ENCODE assay signal across 8 cellular contexts in the genomic region with DNA sequence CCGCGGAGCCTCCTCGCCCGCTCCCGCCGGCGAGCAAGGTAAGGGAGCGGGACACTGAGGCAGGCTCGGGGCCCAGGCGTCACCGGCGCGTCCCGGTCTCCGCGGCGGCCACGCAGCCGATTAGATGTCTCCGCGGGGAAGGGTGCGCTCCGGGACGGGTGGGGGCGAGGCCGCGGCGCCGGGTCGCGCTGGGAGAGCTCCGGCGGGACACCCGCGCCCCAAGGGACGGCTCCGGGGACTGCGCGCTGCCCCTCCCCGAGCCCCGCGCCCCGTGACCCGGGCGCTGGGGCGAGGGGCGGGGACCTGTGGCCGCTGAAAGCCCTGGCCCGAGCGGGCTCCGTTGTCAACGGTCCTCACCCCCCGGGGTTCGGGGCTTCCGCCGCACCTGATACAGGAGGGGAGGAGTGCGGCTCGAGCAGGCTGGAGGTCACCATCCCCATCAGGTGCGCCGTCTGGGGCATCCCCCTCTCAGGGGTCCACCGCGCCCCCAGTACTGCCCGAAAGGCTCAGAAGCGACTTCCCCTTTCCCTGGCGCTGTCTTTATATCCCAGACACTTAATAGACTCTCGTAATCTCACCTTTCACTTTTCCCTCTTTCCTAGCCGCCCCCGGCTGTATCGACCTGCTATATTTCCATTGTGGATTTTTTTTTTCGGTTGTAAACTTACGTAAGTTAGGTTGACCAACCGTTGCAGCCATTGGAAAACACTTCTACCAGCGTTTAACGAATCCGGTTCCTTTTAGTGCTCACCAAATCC. TPM values are rescaled to one million over a fixed set of nuclear protein-coding genes. Genes with fewer than 3 reads are reported as not detected.
A peak's percentile ranks its signal among the peaks of the same experiment; 100 is the strongest.
DNase-seq lines count a peak whose midpoint lies in the region; ATAC-seq and TF ChIP-seq lines count a peak whose summit lies in the region.

No MANE protein-coding gene starts in this region.

- H3K27me3 ChIP-seq in duodenal mucosa (ENCODE audit: control insufficient read depth in 1 of 2, insufficient read depth in 2 of 2, low read length in 2 of 2) (no peaks in the 10 kb centered on the region), lung (ENCODE audit: control insufficient read depth, insufficient read depth) (no peaks in the 10 kb centered on the region)

- CTCF ChIA-PET in activated CD4-positive, alpha-beta T cell treated with anti-CD3 and anti-CD28 coated beads for 36 hours (lab: Charles Lee): interaction anchor here (0.5 to 1.1 kb wide), 3 partner anchors 67 to 117 kb away, joined by 3 to 4 read pairs (median 3); no protein-coding TSS in a partner anchor

- peaks cover 39% of the 10 kb centered on the region for H3K4me1 Mint-ChIP-seq in activated CD4-positive, alpha-beta T cell treated with anti-CD3 and anti-CD28 coated beads for 36 hours

- no peak for TF ChIP-seq CTCF in lung (IDR thresholded peaks at IDR 0.05; ENCODE audit: control extremely low read depth, extremely low read depth)

- ATAC-seq in GM21786 (IDR thresholded peaks at IDR 0.05; ENCODE audit: unreplicated experiment) (peak; percentile 43), lung (ENCODE audit: insufficient read depth, low FRiP score) (peak; percentile 3)
- ATAC-seq in activated CD4-positive, alpha-beta T cell treated with anti-CD3 and anti-CD28 coated beads for 36 hours: peak; percentile 69

- H3K36me3 ChIP-seq in duodenal mucosa (ENCODE audit: control insufficient read depth in 1 of 2, insufficient read depth in 2 of 2, low read length in 2 of 2) (peaks cover 11 to 23% of the 10 kb centered on the region in 2 donors), lung (ENCODE audit: control insufficient read depth in 2 of 2, insufficient read depth in 2 of 2, low read length in 2 of 2) (peaks cover 12 to 18% of the 10 kb centered on the region in 2 donors)

- H3K4me3 ChIP-seq in duodenal mucosa (ENCODE audit: low read depth in 1 of 2, low read length in 2 of 2): peak overlapping the region; percentile 67 to 90
- peak overlapping the region; percentile 92 for H3K4me3 ChIP-seq in lung

- WGBS in lung, 2 donors: 1% methylated on average over 53 to 75 of the region's 75 CpGs

- peaks cover 33% of the 10 kb centered on the region for H3K36me3 Mint-ChIP-seq in activated CD4-positive, alpha-beta T cell treated with anti-CD3 and anti-CD28 coated beads for 36 hours (ENCODE audit: low read depth)

- H3K4me1 ChIP-seq in duodenal mucosa (ENCODE audit: control insufficient read depth in 1 of 2, insufficient read depth in 2 of 2, low read length in 2 of 2) (peaks cover 7 to 10% of the 10 kb centered on the region in 2 donors), lung (ENCODE audit: control insufficient read depth in 2 of 2, insufficient read depth in 2 of 2, low read length in 2 of 2) (peaks cover 5 to 6% of the 10 kb centered on the region in 2 donors)

- H3K4me3 Mint-ChIP-seq in activated CD4-positive, alpha-beta T cell treated with anti-CD3 and anti-CD28 coated beads for 36 hours: peak overlapping the region; percentile 92

- H3K27me3 Mint-ChIP-seq in activated CD4-positive, alpha-beta T cell treated with anti-CD3 and anti-CD28 coated beads for 36 hours: peaks cover 4% of the 10 kb centered on the region

- peak overlapping the region; percentile 59 for H3K27ac ChIP-seq in duodenal mucosa (ENCODE audit: low read depth, low read length)
- peak overlapping the region; percentile 96 to 97 for H3K27ac ChIP-seq in lung (ENCODE audit: low read depth in 1 of 2, low read length in 1 of 2)

- H3K9me3 Mint-ChIP-seq in activated CD4-positive, alpha-beta T cell treated with anti-CD3 and anti-CD28 coated beads for 36 hours (ENCODE audit: low read depth): no peaks in the 10 kb centered on the region

- DNase-seq in GM03348 (ENCODE audit: low spot score): peak; percentile 76
- DNase-seq in Kasumi-1 (lab: John Stamatoyannopoulos, UW): peak; percentile 22 to 28
- peak; percentile 69 for DNase-seq in activated CD4-positive, alpha-beta T cell treated with anti-CD3 and anti-CD28 coated beads for 36 hours
- peak; percentile 29 for DNase-seq in lung (ENCODE audit: low spot score)
- DNase-seq in stimulated activated CD8-positive, alpha-beta memory T cell treated with anti-CD3 and anti-CD28 coated beads, Interleukin-15, amount 100 ng/mL, for 48 hours (ENCODE audit: low read depth in 2 of 2): peak; percentile 15 to 21
- DNase-seq in DMS153 (lab: John Stamatoyannopoulos, UW): no peak

- intact Hi-C loops in activated CD4-positive, alpha-beta T cell treated with anti-CD3 and anti-CD28 coated beads for 36 hours (cut with DNase I, micrococcal nuclease): loop anchor here (1.0 to 10.0 kb wide), 8 partner anchors 67 to 1428 kb away; a partner anchor contains a TSS

- peak overlapping the region; percentile 89 for H3K27ac Mint-ChIP-seq in activated CD4-positive, alpha-beta T cell treated with anti-CD3 and anti-CD28 coated beads for 36 hours

- POLR2A ChIA-PET in activated CD4-positive, alpha-beta T cell treated with anti-CD3 and anti-CD28 coated beads for 36 hours (lab: Charles Lee): no interaction called here

- H3K9me3 ChIP-seq in duodenal mucosa (ENCODE audit: control insufficient read depth in 1 of 2, low read length in 2 of 2) (no peaks in the 10 kb centered on the region), lung (ENCODE audit: control insufficient read depth in 2 of 2, insufficient read depth in 1 of 2, low read length in 1 of 2) (peaks cover 0 to 2% of the 10 kb centered on the region in 2 donors)

- peak overlapping the region; percentile 68 to 91 for H3K9ac ChIP-seq in duodenal mucosa (ENCODE audit: low read depth in 1 of 2, low read length in 2 of 2)

RNA-seq across cellular contexts. Expression of a gene that starts 0.6 kb away (rescaled TPM):
- 10 to 100 TPM; 26.5 to 40.5 TPM for total RNA-seq in activated CD4-positive, alpha-beta T cell treated with anti-CD3 and anti-CD28 coated beads for 36 hours
- total RNA-seq in lung: 10 to 100 TPM; 59.2 to 85.0 TPM
- polyA plus RNA-seq in lung: 10 to 100 TPM; 27.5 to 27.7 TPM

Comparison
In these comparisons a context has a peak if more than half of its experiments do, and no peak if none do; other contexts are left out.
1. ATAC-seq: peak in every context shown above with its lines; median percentile 69 in activated CD4-positive, alpha-beta T cell treated with anti-CD3 and anti-CD28 coated beads for 36 hours; 43 in GM21786; 3 in lung.